ENCODE assay signal across 1 cellular context in the genomic region with DNA sequence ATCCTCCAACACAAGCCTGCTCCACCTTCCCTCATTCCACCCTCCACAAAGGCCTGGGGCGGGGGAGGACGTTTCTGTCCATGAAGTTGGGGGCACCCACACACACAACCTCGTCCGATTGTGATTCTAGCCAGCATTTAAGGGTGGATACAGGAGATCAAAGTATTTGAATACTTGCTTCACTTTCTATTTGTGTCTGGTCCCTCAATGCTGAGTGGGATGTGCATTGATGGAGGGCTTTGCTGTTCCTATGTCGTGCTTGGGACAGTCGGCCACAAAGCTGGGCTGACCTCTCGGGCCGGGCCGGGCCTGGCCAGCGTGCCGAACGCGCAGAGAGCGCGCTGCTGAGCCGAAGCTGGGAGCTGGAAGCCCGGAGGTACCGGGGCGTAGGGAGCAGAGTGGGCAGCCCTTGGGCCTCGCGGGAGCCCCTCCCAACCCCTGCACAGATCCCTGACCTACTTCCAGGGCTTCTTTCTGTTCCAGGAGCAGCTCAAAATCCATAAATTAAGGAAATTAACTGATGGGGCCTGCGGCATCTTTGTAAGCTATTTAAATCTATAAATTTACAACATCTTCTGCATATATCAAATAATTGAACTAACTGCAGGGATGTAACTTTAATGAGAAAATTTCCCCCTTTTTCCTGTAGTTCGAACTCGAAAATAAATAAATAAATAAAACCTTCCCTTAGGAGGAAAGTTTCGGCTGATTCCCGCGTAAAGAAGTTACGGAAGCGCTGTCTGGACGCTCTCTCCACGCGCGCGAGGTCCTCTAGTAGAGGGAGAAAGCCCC.
TF ChIP-seq lines count a peak whose summit lies in the region.

No MANE protein-coding gene starts in this region.

TF ChIP-seq in HEK293, 187 proteins besides CTCF, POLR2A, EP300 and RAD21 (continued from another document):
- TF ChIP-seq, protein P1, sequence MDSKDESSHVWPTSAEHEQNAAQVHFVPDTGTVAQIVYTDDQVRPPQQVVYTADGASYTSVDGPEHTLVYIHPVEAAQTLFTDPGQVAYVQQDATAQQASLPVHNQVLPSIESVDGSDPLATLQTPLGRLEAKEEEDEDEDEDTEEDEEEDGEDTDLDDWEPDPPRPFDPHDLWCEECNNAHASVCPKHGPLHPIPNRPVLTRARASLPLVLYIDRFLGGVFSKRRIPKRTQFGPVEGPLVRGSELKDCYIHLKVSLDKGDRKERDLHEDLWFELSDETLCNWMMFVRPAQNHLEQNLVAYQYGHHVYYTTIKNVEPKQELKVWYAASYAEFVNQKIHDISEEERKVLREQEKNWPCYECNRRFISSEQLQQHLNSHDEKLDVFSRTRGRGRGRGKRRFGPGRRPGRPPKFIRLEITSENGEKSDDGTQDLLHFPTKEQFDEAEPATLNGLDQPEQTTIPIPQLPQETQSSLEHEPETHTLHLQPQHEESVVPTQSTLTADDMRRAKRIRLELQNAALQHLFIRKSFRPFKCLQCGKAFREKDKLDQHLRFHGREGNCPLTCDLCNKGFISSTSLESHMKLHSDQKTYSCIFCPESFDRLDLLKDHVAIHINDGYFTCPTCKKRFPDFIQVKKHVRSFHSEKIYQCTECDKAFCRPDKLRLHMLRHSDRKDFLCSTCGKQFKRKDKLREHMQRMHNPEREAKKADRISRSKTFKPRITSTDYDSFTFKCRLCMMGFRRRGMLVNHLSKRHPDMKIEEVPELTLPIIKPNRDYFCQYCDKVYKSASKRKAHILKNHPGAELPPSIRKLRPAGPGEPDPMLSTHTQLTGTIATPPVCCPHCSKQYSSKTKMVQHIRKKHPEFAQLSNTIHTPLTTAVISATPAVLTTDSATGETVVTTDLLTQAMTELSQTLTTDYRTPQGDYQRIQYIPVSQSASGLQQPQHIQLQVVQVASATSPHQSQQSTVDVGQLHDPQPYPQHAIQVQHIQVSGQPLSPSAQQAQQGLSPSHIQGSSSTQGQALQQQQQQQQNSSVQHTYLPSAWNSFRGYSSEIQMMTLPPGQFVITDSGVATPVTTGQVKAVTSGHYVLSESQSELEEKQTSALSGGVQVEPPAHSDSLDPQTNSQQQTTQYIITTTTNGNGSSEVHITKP (tag by site-specific recombination; IDR thresholded peaks at IDR 0.05), result peak; percentile 16; the same call in 1 of the 2 replicates
- TF ChIP-seq ZNF223 (tag by site-specific recombination; IDR thresholded peaks at IDR 0.05) (0 out of 2 replicates have a peak, but pooled peaks have one; percentile 28), ZNF529 (tag by site-specific recombination; IDR thresholded peaks at IDR 0.05; ENCODE audit: insufficient replicate concordance) (no peak), ZNF548 (tag by site-specific recombination; IDR thresholded peaks at IDR 0.05) (no peak), ZFP3 (tag by site-specific recombination; IDR thresholded peaks at IDR 0.05; ENCODE audit: low read depth) (no peak), ZBTB20 (tag by site-specific recombination; IDR thresholded peaks at IDR 0.05) (peak; percentile 15; the same call in 1 of the 2 replicates), ZBTB48 (tag by site-specific recombination; IDR thresholded peaks at IDR 0.05) (peak; percentile 73; the same call in 1 of the 2 replicates), ZNF140 (tag by site-specific recombination; IDR thresholded peaks at IDR 0.05) (no peak), MYNN (tag by site-specific recombination; IDR thresholded peaks at IDR 0.05; ENCODE audit: borderline replicate concordance) (no peak), KLF10 (tag by site-specific recombination; IDR thresholded peaks at IDR 0.05) (no peak; the same call in 1 of the 2 replicates), OSR2 (tag by site-specific recombination; IDR thresholded peaks at IDR 0.05) (no peak), ZNF19 (tag by site-specific recombination; IDR thresholded peaks at IDR 0.05; ENCODE audit: low read depth) (no peak), ZNF600 (tag by site-specific recombination; IDR thresholded peaks at IDR 0.05) (no peak), ZNF747 (tag by site-specific recombination; IDR thresholded peaks at IDR 0.05) (no peak), ZNF629 (tag by site-specific recombination; IDR thresholded peaks at IDR 0.05) (no peak), ZFP37 (tag by site-specific recombination; IDR thresholded peaks at IDR 0.05) (peak; percentile 44), ZNF777 (tag by site-specific recombination; IDR thresholded peaks at IDR 0.05; ENCODE audit: borderline replicate concordance) (no peak), ZNF530 (tag by site-specific recombination; IDR thresholded peaks at IDR 0.05; ENCODE audit: low read depth) (no peak), ZNF341 (tag by site-specific recombination; IDR thresholded peaks at IDR 0.05; ENCODE audit: low read depth) (no peak), ZNF473 (tag by site-specific recombination; IDR thresholded peaks at IDR 0.05) (no peak), ZNF335 (tag by site-specific recombination; conservative IDR thresholded peaks at IDR 0.05) (peak; percentile 87), ZNF558 (tag by site-specific recombination; IDR thresholded peaks at IDR 0.05) (0 out of 2 replicates have a peak, but pooled peaks have one; percentile 15), ZNF433 (tag by site-specific recombination; IDR thresholded peaks at IDR 0.05; ENCODE audit: low read depth) (no peak), HOXA7 (CRISPR knock-in tag; IDR thresholded peaks at IDR 0.05; ENCODE audit: borderline replicate concordance) (no peak), ZNF555 (tag by site-specific recombination; conservative IDR thresholded peaks at IDR 0.05) (no peak), ZNF311 (tag by site-specific recombination; IDR thresholded peaks at IDR 0.05; ENCODE audit: borderline replicate concordance) (no peak), ZSCAN30 (tag by site-specific recombination; IDR thresholded peaks at IDR 0.05) (no peak), GLI4 (tag by site-specific recombination; IDR thresholded peaks at IDR 0.05) (no peak), ZNF214 (tag by site-specific recombination; IDR thresholded peaks at IDR 0.05; ENCODE audit: borderline replicate concordance) (0 out of 2 replicates have a peak, but pooled peaks have one; percentile 19), GLI2 (tag by site-specific recombination; IDR thresholded peaks at IDR 0.05; ENCODE audit: borderline replicate concordance, low read depth) (no peak; the same call in 1 of the 2 replicates), KLF9 (tag by site-specific recombination; IDR thresholded peaks at IDR 0.05; ENCODE audit: low read depth) (no peak), ZNF792 (tag by site-specific recombination; IDR thresholded peaks at IDR 0.05) (no peak), ZNF404 (tag by site-specific recombination; IDR thresholded peaks at IDR 0.05) (no peak), ZBTB7A (tag by site-specific recombination; IDR thresholded peaks at IDR 0.05; ENCODE audit: low read depth) (no peak; the same call in 1 of the 2 replicates), PRDM1 (tag by site-specific recombination; IDR thresholded peaks at IDR 0.05) (peak; percentile 77), YY1 (tag by site-specific recombination; IDR thresholded peaks at IDR 0.05) (no peak)
- TF ChIP-seq, protein P2, sequence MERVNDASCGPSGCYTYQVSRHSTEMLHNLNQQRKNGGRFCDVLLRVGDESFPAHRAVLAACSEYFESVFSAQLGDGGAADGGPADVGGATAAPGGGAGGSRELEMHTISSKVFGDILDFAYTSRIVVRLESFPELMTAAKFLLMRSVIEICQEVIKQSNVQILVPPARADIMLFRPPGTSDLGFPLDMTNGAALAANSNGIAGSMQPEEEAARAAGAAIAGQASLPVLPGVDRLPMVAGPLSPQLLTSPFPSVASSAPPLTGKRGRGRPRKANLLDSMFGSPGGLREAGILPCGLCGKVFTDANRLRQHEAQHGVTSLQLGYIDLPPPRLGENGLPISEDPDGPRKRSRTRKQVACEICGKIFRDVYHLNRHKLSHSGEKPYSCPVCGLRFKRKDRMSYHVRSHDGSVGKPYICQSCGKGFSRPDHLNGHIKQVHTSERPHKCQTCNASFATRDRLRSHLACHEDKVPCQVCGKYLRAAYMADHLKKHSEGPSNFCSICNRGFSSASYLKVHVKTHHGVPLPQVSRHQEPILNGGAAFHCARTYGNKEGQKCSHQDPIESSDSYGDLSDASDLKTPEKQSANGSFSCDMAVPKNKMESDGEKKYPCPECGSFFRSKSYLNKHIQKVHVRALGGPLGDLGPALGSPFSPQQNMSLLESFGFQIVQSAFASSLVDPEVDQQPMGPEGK (tag by site-specific recombination; IDR thresholded peaks at IDR 0.05), result 0 out of 2 replicates have a peak, but pooled peaks have one; percentile 90
- TF ChIP-seq, protein P3, sequence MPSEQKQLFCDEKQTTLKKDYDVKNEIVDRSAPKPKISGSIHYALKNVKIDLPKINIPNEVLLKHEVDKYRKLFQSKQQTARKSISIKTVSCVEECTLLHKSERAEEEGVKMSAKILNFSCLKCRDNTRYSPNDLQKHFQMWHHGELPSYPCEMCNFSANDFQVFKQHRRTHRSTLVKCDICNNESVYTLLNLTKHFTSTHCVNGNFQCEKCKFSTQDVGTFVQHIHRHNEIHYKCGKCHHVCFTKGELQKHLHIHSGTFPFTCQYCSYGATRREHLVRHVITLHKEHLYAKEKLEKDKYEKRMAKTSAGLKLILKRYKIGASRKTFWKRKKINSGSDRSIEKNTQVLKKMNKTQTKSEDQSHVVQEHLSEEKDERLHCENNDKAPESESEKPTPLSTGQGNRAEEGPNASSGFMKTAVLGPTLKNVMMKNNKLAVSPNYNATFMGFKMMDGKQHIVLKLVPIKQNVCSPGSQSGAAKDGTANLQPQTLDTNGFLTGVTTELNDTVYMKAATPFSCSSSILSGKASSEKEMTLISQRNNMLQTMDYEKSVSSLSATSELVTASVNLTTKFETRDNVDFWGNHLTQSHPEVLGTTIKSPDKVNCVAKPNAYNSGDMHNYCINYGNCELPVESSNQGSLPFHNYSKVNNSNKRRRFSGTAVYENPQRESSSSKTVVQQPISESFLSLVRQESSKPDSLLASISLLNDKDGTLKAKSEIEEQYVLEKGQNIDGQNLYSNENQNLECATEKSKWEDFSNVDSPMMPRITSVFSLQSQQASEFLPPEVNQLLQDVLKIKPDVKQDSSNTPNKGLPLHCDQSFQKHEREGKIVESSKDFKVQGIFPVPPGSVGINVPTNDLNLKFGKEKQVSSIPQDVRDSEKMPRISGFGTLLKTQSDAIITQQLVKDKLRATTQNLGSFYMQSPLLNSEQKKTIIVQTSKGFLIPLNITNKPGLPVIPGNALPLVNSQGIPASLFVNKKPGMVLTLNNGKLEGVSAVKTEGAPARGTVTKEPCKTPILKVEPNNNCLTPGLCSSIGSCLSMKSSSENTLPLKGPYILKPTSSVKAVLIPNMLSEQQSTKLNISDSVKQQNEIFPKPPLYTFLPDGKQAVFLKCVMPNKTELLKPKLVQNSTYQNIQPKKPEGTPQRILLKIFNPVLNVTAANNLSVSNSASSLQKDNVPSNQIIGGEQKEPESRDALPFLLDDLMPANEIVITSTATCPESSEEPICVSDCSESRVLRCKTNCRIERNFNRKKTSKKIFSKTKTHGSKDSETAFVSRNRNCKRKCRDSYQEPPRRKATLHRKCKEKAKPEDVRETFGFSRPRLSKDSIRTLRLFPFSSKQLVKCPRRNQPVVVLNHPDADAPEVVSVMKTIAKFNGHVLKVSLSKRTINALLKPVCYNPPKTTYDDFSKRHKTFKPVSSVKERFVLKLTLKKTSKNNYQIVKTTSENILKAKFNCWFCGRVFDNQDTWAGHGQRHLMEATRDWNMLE (tag by site-specific recombination; conservative IDR thresholded peaks at IDR 0.05; ENCODE audit: low read depth), result 0 out of 2 replicates have a peak, but pooled peaks have one; percentile 11
- TF ChIP-seq, protein P4, sequence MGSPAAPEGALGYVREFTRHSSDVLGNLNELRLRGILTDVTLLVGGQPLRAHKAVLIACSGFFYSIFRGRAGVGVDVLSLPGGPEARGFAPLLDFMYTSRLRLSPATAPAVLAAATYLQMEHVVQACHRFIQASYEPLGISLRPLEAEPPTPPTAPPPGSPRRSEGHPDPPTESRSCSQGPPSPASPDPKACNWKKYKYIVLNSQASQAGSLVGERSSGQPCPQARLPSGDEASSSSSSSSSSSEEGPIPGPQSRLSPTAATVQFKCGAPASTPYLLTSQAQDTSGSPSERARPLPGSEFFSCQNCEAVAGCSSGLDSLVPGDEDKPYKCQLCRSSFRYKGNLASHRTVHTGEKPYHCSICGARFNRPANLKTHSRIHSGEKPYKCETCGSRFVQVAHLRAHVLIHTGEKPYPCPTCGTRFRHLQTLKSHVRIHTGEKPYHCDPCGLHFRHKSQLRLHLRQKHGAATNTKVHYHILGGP (tag by site-specific recombination; IDR thresholded peaks at IDR 0.05), result 0 out of 2 replicates have a peak, but pooled peaks have one; percentile 2
- TF ChIP-seq, protein P5, sequence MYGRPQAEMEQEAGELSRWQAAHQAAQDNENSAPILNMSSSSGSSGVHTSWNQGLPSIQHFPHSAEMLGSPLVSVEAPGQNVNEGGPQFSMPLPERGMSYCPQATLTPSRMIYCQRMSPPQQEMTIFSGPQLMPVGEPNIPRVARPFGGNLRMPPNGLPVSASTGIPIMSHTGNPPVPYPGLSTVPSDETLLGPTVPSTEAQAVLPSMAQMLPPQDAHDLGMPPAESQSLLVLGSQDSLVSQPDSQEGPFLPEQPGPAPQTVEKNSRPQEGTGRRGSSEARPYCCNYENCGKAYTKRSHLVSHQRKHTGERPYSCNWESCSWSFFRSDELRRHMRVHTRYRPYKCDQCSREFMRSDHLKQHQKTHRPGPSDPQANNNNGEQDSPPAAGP (tag by site-specific recombination; IDR thresholded peaks at IDR 0.05), result no peak
- TF ChIP-seq, protein P6, sequence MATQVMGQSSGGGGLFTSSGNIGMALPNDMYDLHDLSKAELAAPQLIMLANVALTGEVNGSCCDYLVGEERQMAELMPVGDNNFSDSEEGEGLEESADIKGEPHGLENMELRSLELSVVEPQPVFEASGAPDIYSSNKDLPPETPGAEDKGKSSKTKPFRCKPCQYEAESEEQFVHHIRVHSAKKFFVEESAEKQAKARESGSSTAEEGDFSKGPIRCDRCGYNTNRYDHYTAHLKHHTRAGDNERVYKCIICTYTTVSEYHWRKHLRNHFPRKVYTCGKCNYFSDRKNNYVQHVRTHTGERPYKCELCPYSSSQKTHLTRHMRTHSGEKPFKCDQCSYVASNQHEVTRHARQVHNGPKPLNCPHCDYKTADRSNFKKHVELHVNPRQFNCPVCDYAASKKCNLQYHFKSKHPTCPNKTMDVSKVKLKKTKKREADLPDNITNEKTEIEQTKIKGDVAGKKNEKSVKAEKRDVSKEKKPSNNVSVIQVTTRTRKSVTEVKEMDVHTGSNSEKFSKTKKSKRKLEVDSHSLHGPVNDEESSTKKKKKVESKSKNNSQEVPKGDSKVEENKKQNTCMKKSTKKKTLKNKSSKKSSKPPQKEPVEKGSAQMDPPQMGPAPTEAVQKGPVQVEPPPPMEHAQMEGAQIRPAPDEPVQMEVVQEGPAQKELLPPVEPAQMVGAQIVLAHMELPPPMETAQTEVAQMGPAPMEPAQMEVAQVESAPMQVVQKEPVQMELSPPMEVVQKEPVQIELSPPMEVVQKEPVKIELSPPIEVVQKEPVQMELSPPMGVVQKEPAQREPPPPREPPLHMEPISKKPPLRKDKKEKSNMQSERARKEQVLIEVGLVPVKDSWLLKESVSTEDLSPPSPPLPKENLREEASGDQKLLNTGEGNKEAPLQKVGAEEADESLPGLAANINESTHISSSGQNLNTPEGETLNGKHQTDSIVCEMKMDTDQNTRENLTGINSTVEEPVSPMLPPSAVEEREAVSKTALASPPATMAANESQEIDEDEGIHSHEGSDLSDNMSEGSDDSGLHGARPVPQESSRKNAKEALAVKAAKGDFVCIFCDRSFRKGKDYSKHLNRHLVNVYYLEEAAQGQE (tag by site-specific recombination; IDR thresholded peaks at IDR 0.05), result no peak
